15 cellular contexts compared by ENCODE assay signal in the genomic region with DNA sequence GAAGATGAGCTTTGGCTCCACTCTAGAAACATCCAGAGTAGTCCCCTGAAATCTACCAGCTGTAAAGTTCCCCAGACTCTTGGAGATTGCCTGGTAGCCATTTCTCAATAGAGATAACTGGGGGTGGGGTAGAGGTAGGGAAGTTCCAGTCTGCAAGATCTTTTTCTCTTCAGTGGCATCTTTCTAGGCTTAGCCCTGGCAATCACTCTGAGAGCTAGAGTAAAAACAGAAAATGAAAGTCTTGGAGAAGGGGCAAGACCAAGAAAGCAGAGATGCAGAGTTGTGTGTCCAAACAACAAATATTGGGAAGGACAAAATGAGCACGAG. TPM values are rescaled to one million over a fixed set of nuclear protein-coding genes. Genes with fewer than 3 reads are reported as not detected.
DNase-seq lines count a peak whose midpoint lies in the region; ATAC-seq and TF ChIP-seq lines count a peak whose summit lies in the region.
"Had no signal": no experiment of that assay in that cellular context is flagged by ENCODE, and none has a peak within 500 bp of the region (broad histone marks: within the 10 kb centered on the region; RNA-seq: fewer than 3 reads in every experiment).

No MANE protein-coding gene starts in this region.

- peaks cover 30 to 55% (median 36%) of the 10 kb centered on the region in 3 donors for H3K4me1 Mint-ChIP-seq in T-cell

- H2BK15ac ChIP-seq in mesendoderm (replicated peaks; ENCODE audit: low read depth) = no peak overlapping the region

- ATAC-seq in heart left ventricle (no peak), right cardiac atrium (no peak), T-cell (replicated peaks in 1 of 4) (peak in 1 of 4 experiments; percentile 56)
- ATAC-seq: A549, K562 had no signal

- H3K79me1 ChIP-seq in mesendoderm (ENCODE audit: low read length) = no peaks in the 10 kb centered on the region

- no peak for TF ChIP-seq CTCF in heart left ventricle (IDR thresholded peaks at IDR 0.05)
- no peak for TF ChIP-seq CTCF in BE2C (IDR thresholded peaks at IDR 0.05; ENCODE audit: low read depth, low read length)

- H4K8ac ChIP-seq in mesendoderm (ENCODE audit: low read depth, low read length) = no peak overlapping the region

- H3K36me3 Mint-ChIP-seq in T-cell = no peaks in the 10 kb centered on the region

- no peak overlapping the region for H2BK120ac ChIP-seq in mesendoderm (ENCODE audit: low read depth, low read length)

- H3K4me2 ChIP-seq in mesendoderm (ENCODE audit: low read length) = no peak overlapping the region
- H3K4me2 ChIP-seq: A549 had no signal

- POLR2A ChIA-PET in T-cell (lab: Charles Lee) = interaction anchor here in 1 of 2 donors (0.6 kb wide), 1 partner anchor 24 kb away, joined by 3 read pairs; no protein-coding TSS in a partner anchor

- TF ChIP-seq POLR2A in heart left ventricle (IDR thresholded peaks at IDR 0.05) = no peak

- H3K4me3 ChIP-seq in heart left ventricle (no peak overlapping the region), right cardiac atrium (ENCODE audit: low read length) (no peak overlapping the region), mesendoderm (ENCODE audit: low read length) (no peak overlapping the region), BE2C (ENCODE audit: low read depth, low read length) (no peak overlapping the region)
- H3K4me3 ChIP-seq: A549, K562 had no signal

- no peak overlapping the region for H3K4me3 Mint-ChIP-seq in T-cell

- no peaks in the 10 kb centered on the region for H3K79me2 ChIP-seq in mesendoderm (ENCODE audit: control insufficient read depth, insufficient read depth, low read length)

- H3K27ac ChIP-seq in heart left ventricle (peak overlapping the region in 8 of 12 donors; percentile 17 to 85 (median 50)), right cardiac atrium (ENCODE audit: low read length) (no peak overlapping the region), mesendoderm (ENCODE audit: low read depth, low read length) (no peak overlapping the region)
- H3K27ac ChIP-seq: A549, C4-2B, HL-60 had no signal

- H3K9me3 ChIP-seq in heart left ventricle = no peaks in the 10 kb centered on the region
- no peaks in the 10 kb centered on the region for H3K9me3 ChIP-seq in right cardiac atrium (ENCODE audit: control insufficient read depth, low read length)
- no peaks in the 10 kb centered on the region for H3K9me3 ChIP-seq in BE2C
- H3K9me3 ChIP-seq: A549 had no signal

- H3K27me3 ChIP-seq in heart left ventricle = peaks cover 0 to 2% (median 0%) of the 10 kb centered on the region in 9 donors
- no peaks in the 10 kb centered on the region for H3K27me3 ChIP-seq in right cardiac atrium (ENCODE audit: control insufficient read depth, insufficient read depth)
- no peaks in the 10 kb centered on the region for H3K27me3 ChIP-seq in mesendoderm (ENCODE audit: insufficient read depth, low read length, poor library complexity)
- H3K27me3 ChIP-seq in BE2C = no peaks in the 10 kb centered on the region

- no peak overlapping the region for H3K56ac ChIP-seq in mesendoderm (ENCODE audit: low read length)

- WGBS in heart left ventricle, 4 donors = 35 to 92% (median 61%) methylated on average over 1 of the region's 1 CpG
- WGBS in right cardiac atrium = 84% methylated on average over 1 of the region's 1 CpG
- WGBS in mesendoderm (ENCODE audit: extremely low coverage, insufficient coverage, low lambda C conversion rate) = no CpG with 5 or more reads among the region's 1 CpG

- H3K9me3 Mint-ChIP-seq in T-cell = no peaks in the 10 kb centered on the region

- H4K5ac ChIP-seq in mesendoderm (ENCODE audit: low read length) = no peak overlapping the region

- intact Hi-C loops in heart left ventricle (cut with DNase I) (loop anchor here in 6 of 10 donors (5.0 kb wide), 5 partner anchors 43 to 287 kb away; a partner anchor contains a TSS), right cardiac atrium (cut with DNase I) (loop anchor here in 2 of 4 donors (5.0 kb wide), 1 partner anchor 43 kb away; no protein-coding TSS in a partner anchor)

- H2AK5ac ChIP-seq in mesendoderm (ENCODE audit: low read length) = no peak overlapping the region

- no peak for DNase-seq in heart left ventricle
- DNase-seq in right cardiac atrium = no peak
- DNase-seq in T-cell = no peak
- no peak for DNase-seq in mesendoderm
- peak; percentile 13 for DNase-seq in ureter (ENCODE audit: low spot score)
- no peak for DNase-seq in GDM1 (lab: John Stamatoyannopoulos, UW)
- DNase-seq in NCI-H1417 (lab: John Stamatoyannopoulos, UW) = no peak
- no peak for DNase-seq in BE2C
- DNase-seq: GF-D8, NCI-H187 treated with DMSO at 0.1 percent for 48 hours, SIG-M5 had no signal

- H2BK5ac ChIP-seq in mesendoderm (ENCODE audit: low read length) = no peak overlapping the region

- H3K4me1 ChIP-seq in heart left ventricle = peaks cover 3 to 74% (median 42%) of the 10 kb centered on the region in 12 donors
- peaks cover 20% of the 10 kb centered on the region for H3K4me1 ChIP-seq in right cardiac atrium (ENCODE audit: control insufficient read depth, insufficient read depth, low read length)
- H3K4me1 ChIP-seq in mesendoderm (ENCODE audit: control insufficient read depth, low read depth, low read length) = peaks cover 2% of the 10 kb centered on the region
- H3K4me1 ChIP-seq in BE2C = no peaks in the 10 kb centered on the region

- peak overlapping the region; percentile 18 for H3K18ac ChIP-seq in mesendoderm (ENCODE audit: low read length)

- CTCF ChIA-PET in T-cell (lab: Charles Lee) = no interaction called here

- peak overlapping the region; percentile 57 to 62 for H3K27ac Mint-ChIP-seq in T-cell

- H3K9ac ChIP-seq in mesendoderm (ENCODE audit: low read length) = no peak overlapping the region

- H3K4ac ChIP-seq in mesendoderm (ENCODE audit: low read depth, low read length) = no peak overlapping the region

- H3K36me3 ChIP-seq in heart left ventricle (no peaks in the 10 kb centered on the region), mesendoderm (ENCODE audit: control insufficient read depth, insufficient read depth, low read length) (no peaks in the 10 kb centered on the region), BE2C (no peaks in the 10 kb centered on the region)

- no peak overlapping the region for H3K23ac ChIP-seq in mesendoderm (ENCODE audit: low read length)

- H3K27me3 Mint-ChIP-seq in T-cell = no peaks in the 10 kb centered on the region

RNA-seq across cellular contexts. Expression of a gene that starts 41.8 kb away (rescaled TPM):
- 10 to 100 TPM; 32.6 to 70.2 (median 46.9) TPM for total RNA-seq in heart left ventricle
- polyA plus RNA-seq in heart left ventricle = 10 to 100 TPM in 1 of 2 donors, 1 to 10 TPM in 1; 9.8 to 22.9 TPM
- total RNA-seq in right cardiac atrium = 10 to 100 TPM; 15.8 to 18.7 (median 16.5) TPM
- polyA plus RNA-seq in right cardiac atrium = 5.1 TPM
- total RNA-seq in T-cell = 10 to 100 TPM; 13.8 to 33.0 (median 19.6) TPM
- 9.6 TPM for polyA plus RNA-seq in mesendoderm (2013, experiment 1 of 2)
- polyA plus RNA-seq in mesendoderm (2013, experiment 2 of 2) = 9.2 TPM
- 28.8 TPM for total RNA-seq in ureter
- 22.7 TPM for polyA plus RNA-seq in BE2C (2012; ENCODE audit: insufficient read depth, insufficient read length, low read depth)

Comparison
In these comparisons a context has a peak if more than half of its experiments do, and no peak if none do; other contexts are left out.
1. H3K27ac ChIP-seq: peak in heart left ventricle (8 of 12); none in right cardiac atrium (single experiment) and mesendoderm (single experiment).